In genomic region chr2:10404324-10405143, GRCh38 we compare ENCODE assay signal across 12 cellular contexts. TPM values are rescaled to one million over a fixed set of nuclear protein-coding genes. Genes with fewer than 3 reads are reported as not detected.
DNase-seq lines count a peak whose midpoint lies in the region; ATAC-seq and TF ChIP-seq lines count a peak whose summit lies in the region.
"Had no signal": no experiment of that assay in that cellular context is flagged by ENCODE, and none has a peak within 500 bp of the region (broad histone marks: within the 10 kb centered on the region; RNA-seq: fewer than 3 reads in every experiment).

No MANE protein-coding gene starts in this region.

- POLR2A ChIA-PET in RWPE1 (lab: Yijun Ruan, JAX; ENCODE audit: low non-redundant PET): no interaction called here

- peak overlapping the region; percentile 98 for H3K27ac ChIP-seq in RWPE1
- peak overlapping the region; percentile 80 to 88 (median 82) for H3K27ac ChIP-seq in esophagus muscularis mucosa (replicated peaks in 1 of 4)
- no peak overlapping the region for H3K27ac ChIP-seq in ovary

- peaks cover 78 to 93% (median 85%) of the 10 kb centered on the region in 4 donors for H3K4me1 ChIP-seq in esophagus muscularis mucosa
- H3K4me1 ChIP-seq in ovary (ENCODE audit: insufficient read depth): no peaks in the 10 kb centered on the region

- CTCF ChIA-PET in RWPE1 (lab: Yijun Ruan, JAX): interaction anchor here (1.5 kb wide), 1 partner anchor 263 kb away, joined by 3 read pairs; no protein-coding TSS in a partner anchor

- 85% methylated on average over 18 of the region's 20 CpGs for WGBS in esophagus muscularis mucosa
- 80 to 85% (median 80%) methylated on average over 20 of the region's 20 CpGs for WGBS in ovary, 3 donors

- no peaks in the 10 kb centered on the region for H3K36me3 ChIP-seq in esophagus muscularis mucosa
- no peaks in the 10 kb centered on the region for H3K36me3 ChIP-seq in ovary

- intact Hi-C loops in esophagus muscularis mucosa (cut with DNase I): loop anchor here (5.0 kb wide), 1 partner anchor 102 kb away; the partner anchor contains the start of gene HPCAL1
- intact Hi-C loops in ovary (cut with DNase I): loop anchor here in 2 of 4 donors (10.0 kb wide), 1 partner anchor 280 kb away; the partner anchor contains the start of gene RRM2 (in 2 of the 2)

- no peak for TF ChIP-seq EP300 in esophagus muscularis mucosa (IDR thresholded peaks at IDR 0.05)
- no peak for TF ChIP-seq EP300 in ovary (IDR thresholded peaks at IDR 0.05)

- no peak for TF ChIP-seq POLR2A in esophagus muscularis mucosa (IDR thresholded peaks at IDR 0.05; ENCODE audit: low read depth)
- no peak for TF ChIP-seq POLR2A in ovary (IDR thresholded peaks at IDR 0.05)

- DNase-seq in AG20443 (ENCODE audit: low spot score): peak; percentile 34
- DNase-seq in RWPE1 (ENCODE audit: low spot score): no peak
- DNase-seq in esophagus muscularis mucosa (ENCODE audit: extremely low spot score): no peak
- no peak for DNase-seq in omental fat pad (ENCODE audit: low spot score)
- no peak for DNase-seq in ovary
- no peak for DNase-seq in stimulated activated CD4-positive, alpha-beta T cell treated with anti-CD3 and anti-CD28 coated beads, Interleukin-2, amount 100 ng/mL, for 24 hours
- no peak for DNase-seq in DMS153 (lab: John Stamatoyannopoulos, UW)
- DNase-seq: activated CD4-positive, alpha-beta T cell treated with anti-CD3 and anti-CD28 coated beads, Interleukin-2, amount 50 U/mL, for 48 hours; NCI-H146; Peyer's patch had no signal

- H3K9me3 ChIP-seq in esophagus muscularis mucosa (no peaks in the 10 kb centered on the region), ovary (no peaks in the 10 kb centered on the region)
- H3K9me3 ChIP-seq: Peyer's patch had no signal

- peak; percentile 12 for ATAC-seq in omental fat pad (ENCODE audit: low FRiP score)
- ATAC-seq in HG02870 (IDR thresholded peaks at IDR 0.05; ENCODE audit: unreplicated experiment): no peak
- ATAC-seq: GM12878 had no signal

- H3K27me3 ChIP-seq in esophagus muscularis mucosa: no peaks in the 10 kb centered on the region
- H3K27me3 ChIP-seq in ovary: no peaks in the 10 kb centered on the region
- H3K27me3 ChIP-seq: Peyer's patch had no signal

- H3K4me3 ChIP-seq in esophagus muscularis mucosa (peak overlapping the region in 2 of 4 donors; percentile 5 to 19), ovary (no peak overlapping the region)
- H3K4me3 ChIP-seq: GM12878, Peyer's patch had no signal

- TF ChIP-seq CTCF in RWPE1 (conservative IDR thresholded peaks at IDR 0.05; ENCODE audit: low read depth) (no peak), esophagus muscularis mucosa (IDR thresholded peaks at IDR 0.05) (no peak), omental fat pad (IDR thresholded peaks at IDR 0.05) (no peak), ovary (IDR thresholded peaks at IDR 0.05) (no peak)

RNA-seq across cellular contexts. Expression of gene ODC1, which starts 43.6 kb away (rescaled TPM):
- 100 to 1,000 TPM; 105 to 142 (median 121) TPM for total RNA-seq in esophagus muscularis mucosa
- 100 to 1,000 TPM in 2 of 4 donors, 10 to 100 TPM in 2; 46.8 to 264 (median 114) TPM for total RNA-seq in omental fat pad
- 100 to 1,000 TPM in 1 of 7 donors, 10 to 100 TPM in 6; 43.2 to 160 (median 55.7) TPM for total RNA-seq in ovary
- 100 to 1,000 TPM in 1 of 2 donors, 10 to 100 TPM in 1; 29.1 to 101 TPM for polyA plus RNA-seq in ovary

Comparison
In these comparisons a context has a peak if more than half of its experiments do, and no peak if none do; other contexts are left out.
1. H3K27ac ChIP-seq: peak in RWPE1 (single experiment) and esophagus muscularis mucosa (4 of 4); none in ovary (0 of 2).